Comparison of ENCODE assay signal across 9 cellular contexts in the genomic region with DNA sequence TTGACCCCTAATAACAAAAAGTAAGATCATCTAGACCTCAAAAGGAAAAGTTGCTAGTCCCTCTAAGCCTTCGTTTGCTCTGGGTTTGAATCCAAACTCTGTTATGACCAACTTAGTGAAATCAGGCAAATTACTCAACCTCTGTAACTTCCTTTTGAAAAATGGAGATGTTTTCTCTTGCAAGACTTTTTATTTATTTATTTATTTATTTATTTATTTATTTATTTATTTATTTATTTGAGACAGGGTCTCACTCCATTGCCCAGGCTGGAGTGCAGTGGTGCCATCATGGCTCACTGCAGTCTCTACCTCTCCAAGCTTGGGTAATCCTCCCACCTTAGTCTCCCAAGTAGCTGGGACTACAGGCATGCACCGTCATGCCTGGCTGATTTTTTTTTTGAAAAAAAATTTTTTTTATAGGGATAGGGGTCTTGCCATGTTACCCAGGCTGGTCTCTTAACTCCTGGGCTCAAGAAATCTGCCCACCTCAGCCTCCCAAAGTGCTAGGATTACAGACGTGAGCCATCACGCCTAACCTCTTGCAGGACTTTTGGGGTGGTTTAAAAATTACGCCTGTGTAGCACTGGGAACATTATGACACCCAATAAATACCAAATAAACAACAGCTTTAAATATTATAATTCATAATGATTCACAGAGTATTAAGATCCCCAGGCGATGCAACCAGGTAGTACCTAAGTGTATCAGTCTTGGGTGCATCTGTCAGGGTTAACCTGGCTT.
A peak's percentile ranks its signal among the peaks of the same experiment; 100 is the strongest.
DNase-seq lines count a peak whose midpoint lies in the region; ATAC-seq, FAIRE-seq and TF ChIP-seq lines count a peak whose summit lies in the region.
"Had no signal": no experiment of that assay in that cellular context is flagged by ENCODE, and none has a peak within 500 bp of the region (broad histone marks: within the 10 kb centered on the region; RNA-seq: fewer than 3 reads in every experiment).

No MANE protein-coding gene starts in this region.

- peak overlapping the region; percentile 98 for H3K27ac Mint-ChIP-seq in activated CD4-positive, alpha-beta T cell treated with anti-CD3 and anti-CD28 coated beads for 36 hours

- no peak for FAIRE-seq in H54 (lab: Jason Lieb, UNC)

- H3K27me3 ChIP-seq in Peyer's patch = no peaks in the 10 kb centered on the region
- no peaks in the 10 kb centered on the region for H3K27me3 ChIP-seq in esophagus muscularis mucosa
- peaks cover 0 to 8% (median 0%) of the 10 kb centered on the region in 3 donors for H3K27me3 ChIP-seq in skeletal muscle tissue (ENCODE audit: control insufficient read depth in 3 of 3, insufficient read depth in 3 of 3, low read length in 3 of 3)

- H3K27ac ChIP-seq in Peyer's patch (peak overlapping the region; percentile 66 to 80 (median 73)), esophagus muscularis mucosa (replicated peaks in 1 of 4) (peak overlapping the region; percentile 30 to 64 (median 48)), skeletal muscle tissue (ENCODE audit: low read depth, low read length) (peak overlapping the region; percentile 48)

- DNase-seq in activated CD4-positive, alpha-beta T cell treated with anti-CD3 and anti-CD28 coated beads for 36 hours = no peak
- no peak for DNase-seq in activated CD4-positive, alpha-beta T cell treated with anti-CD3 and anti-CD28 coated beads for 4 hours
- DNase-seq in Peyer's patch (peak in 1 of 3 donors; percentile 14), esophagus muscularis mucosa (ENCODE audit: extremely low spot score) (no peak), H54 (ENCODE audit: insufficient read length, low spot score) (no peak)

- peak overlapping the region; percentile 76 for H3K4me3 Mint-ChIP-seq in activated CD4-positive, alpha-beta T cell treated with anti-CD3 and anti-CD28 coated beads for 36 hours

- H3K9me3 ChIP-seq in Peyer's patch (no peaks in the 10 kb centered on the region), esophagus muscularis mucosa (no peaks in the 10 kb centered on the region), skeletal muscle tissue (ENCODE audit: control insufficient read depth in 3 of 3, low read length in 3 of 3) (no peaks in the 10 kb centered on the region)

- peaks cover 80% of the 10 kb centered on the region for H3K4me1 Mint-ChIP-seq in activated CD4-positive, alpha-beta T cell treated with anti-CD3 and anti-CD28 coated beads for 36 hours

- intact Hi-C loops in activated CD4-positive, alpha-beta T cell treated with anti-CD3 and anti-CD28 coated beads for 36 hours (cut with DNase I, micrococcal nuclease) = loop anchor here (1.0 to 10.0 kb wide), 8 partner anchors 9 to 814 kb away; no protein-coding TSS in a partner anchor
- intact Hi-C loops in esophagus muscularis mucosa (cut with DNase I) = no loop called here

- H3K36me3 ChIP-seq in Peyer's patch (no peaks in the 10 kb centered on the region), esophagus muscularis mucosa (no peaks in the 10 kb centered on the region), skeletal muscle tissue (ENCODE audit: control insufficient read depth in 3 of 3, insufficient read depth in 3 of 3, low read length in 3 of 3) (no peaks in the 10 kb centered on the region)

- 75% methylated on average over 6 of the region's 6 CpGs for WGBS in esophagus muscularis mucosa

- no peaks in the 10 kb centered on the region for H3K9me3 Mint-ChIP-seq in activated CD4-positive, alpha-beta T cell treated with anti-CD3 and anti-CD28 coated beads for 36 hours (ENCODE audit: low read depth)
- H3K9me3 Mint-ChIP-seq: IgD-negative memory B cell had no signal

- no peak overlapping the region for H3K9ac ChIP-seq in skeletal muscle tissue (ENCODE audit: low read depth in 1 of 3, low read length in 3 of 3)

- peaks cover 0 to 31% (median 11%) of the 10 kb centered on the region in 4 donors for H3K4me1 ChIP-seq in Peyer's patch
- H3K4me1 ChIP-seq in esophagus muscularis mucosa = peaks cover 10 to 54% (median 47%) of the 10 kb centered on the region in 4 donors
- H3K4me1 ChIP-seq in skeletal muscle tissue (ENCODE audit: control insufficient read depth in 3 of 3, insufficient read depth in 3 of 3, low read length in 3 of 3) = peaks cover 7 to 13% (median 8%) of the 10 kb centered on the region in 3 donors

- TF ChIP-seq CTCF in Peyer's patch (IDR thresholded peaks at IDR 0.05) (no peak), esophagus muscularis mucosa (IDR thresholded peaks at IDR 0.05) (no peak)

- CTCF ChIA-PET in activated CD4-positive, alpha-beta T cell treated with anti-CD3 and anti-CD28 coated beads for 36 hours (lab: Charles Lee) = interaction anchor here (0.6 to 5.1 kb wide), 23 partner anchors 8 to 857 kb away, joined by 3 to 31 read pairs (median 5); no protein-coding TSS in a partner anchor

- no peaks in the 10 kb centered on the region for H3K27me3 Mint-ChIP-seq in activated CD4-positive, alpha-beta T cell treated with anti-CD3 and anti-CD28 coated beads for 36 hours
- H3K27me3 Mint-ChIP-seq: IgD-negative memory B cell had no signal

- no peak for TF ChIP-seq POLR2A in Peyer's patch (IDR thresholded peaks at IDR 0.05)
- no peak for TF ChIP-seq POLR2A in esophagus muscularis mucosa (IDR thresholded peaks at IDR 0.05; ENCODE audit: low read depth)
- TF ChIP-seq POLR2A in H54 (IDR thresholded peaks at IDR 0.05; ENCODE audit: low read depth, low read length) = no peak

- ATAC-seq in activated CD4-positive, alpha-beta T cell treated with anti-CD3 and anti-CD28 coated beads for 36 hours = no peak
- no peak for ATAC-seq in GM18858 (IDR thresholded peaks at IDR 0.05; ENCODE audit: unreplicated experiment)
- ATAC-seq in GM19467 (IDR thresholded peaks at IDR 0.05; ENCODE audit: unreplicated experiment) = no peak

- H3K4me3 ChIP-seq in Peyer's patch = no peak overlapping the region
- H3K4me3 ChIP-seq in esophagus muscularis mucosa = no peak overlapping the region
- H3K4me3 ChIP-seq in skeletal muscle tissue (ENCODE audit: low read length in 3 of 3) = peak overlapping the region in 1 of 3 donors; percentile 10

- POLR2A ChIA-PET in activated CD4-positive, alpha-beta T cell treated with anti-CD3 and anti-CD28 coated beads for 36 hours (lab: Charles Lee) = interaction anchor here (0.5 to 1.8 kb wide), 16 partner anchors 9 to 277 kb away, joined by 3 to 18 read pairs (median 6); partner anchors contain the start of genes NOL11 and PITPNC1

- TF ChIP-seq EP300 in esophagus muscularis mucosa (IDR thresholded peaks at IDR 0.05) = no peak

- peaks cover 3% of the 10 kb centered on the region for H3K36me3 Mint-ChIP-seq in activated CD4-positive, alpha-beta T cell treated with anti-CD3 and anti-CD28 coated beads for 36 hours (ENCODE audit: low read depth)
